35 cellular contexts compared by ENCODE assay signal in genomic region chr20:12044969-12045368, GRCh38.
A peak's percentile ranks its signal among the peaks of the same experiment; 100 is the strongest.
DNase-seq lines count a peak whose midpoint lies in the region; ATAC-seq, FAIRE-seq and TF ChIP-seq lines count a peak whose summit lies in the region.
"Had no signal": no experiment of that assay in that cellular context is flagged by ENCODE, and none has a peak within 500 bp of the region (broad histone marks: within the 10 kb centered on the region; RNA-seq: fewer than 3 reads in every experiment).

No MANE protein-coding gene starts in this region.

- no peak overlapping the region for H3K27ac ChIP-seq in HepG2 (ENCODE audit: extremely low read length, insufficient read depth, low read length)
- H3K27ac ChIP-seq in right lobe of liver, result no peak overlapping the region
- H3K27ac ChIP-seq in K562 (ENCODE audit: extremely low read depth, low read depth, low read length), result no peak overlapping the region
- H3K27ac ChIP-seq: 22Rv1; A549; BLaER1; BLaER1 treated with 17β-estradiol and CSF1 and Interleukin-3, amounts not matched to agents 10 nM and 100 nM; C4-2B had no signal

- H3K4me1 ChIP-seq in HepG2 (ENCODE audit: insufficient read depth, low read length) (no peaks in the 10 kb centered on the region), right lobe of liver (no peaks in the 10 kb centered on the region), Loucy (ENCODE audit: insufficient read depth, low read length, poor library complexity, severe bottlenecking) (peaks cover 27% of the 10 kb centered on the region), K562 (replicated peaks in 1 of 2; ENCODE audit: control insufficient read depth in 2 of 2, insufficient read depth in 2 of 2, low read length in 2 of 2) (no peaks in the 10 kb centered on the region)
- H3K4me1 ChIP-seq: A549, BE2C, Caco-2 had no signal

- H3K9ac ChIP-seq in HepG2 (ENCODE audit: insufficient read depth, low read depth, low read length) (no peak overlapping the region), Loucy (ENCODE audit: low read depth, low read length, poor library complexity, severe bottlenecking) (no peak overlapping the region), K562 (ENCODE audit: insufficient read depth in 1 of 2, low read depth in 2 of 2, low read length in 2 of 2) (no peak overlapping the region)
- H3K9ac ChIP-seq: BLaER1; BLaER1 treated with 17β-estradiol and CSF1 and Interleukin-3, amounts not matched to agents 10 nM and 100 nM had no signal

- H3K4me3 Mint-ChIP-seq in T-cell, result no peak overlapping the region
- H3K4me3 Mint-ChIP-seq: B cell; CD14-positive monocyte; CD4-positive, alpha-beta memory T cell; CD4-positive, alpha-beta T cell; CD4-positive, CD25-positive, alpha-beta regulatory T cell; CD8-positive, alpha-beta memory T cell; CD8-positive, alpha-beta T cell had no signal

- H3K4me3 ChIP-seq in HepG2 (replicated peaks in 1 of 3; ENCODE audit: insufficient read depth in 1 of 3, low read depth in 2 of 3, low read length in 3 of 3) (no peak overlapping the region), right lobe of liver (no peak overlapping the region), Loucy (ENCODE audit: low read length, poor library complexity, severe bottlenecking) (no peak overlapping the region), K562 (no peak overlapping the region)
- H3K4me3 ChIP-seq: A549; BLaER1; BLaER1 treated with 17β-estradiol and CSF1 and Interleukin-3, amounts not matched to agents 10 nM and 100 nM had no signal

- H3K9me1 ChIP-seq in K562 (ENCODE audit: control insufficient read depth, insufficient read depth, low read length), result no peaks in the 10 kb centered on the region

- CTCF ChIA-PET in HepG2 (lab: Yijun Ruan, JAX; ENCODE audit: low intra/inter-chr PET ratio, low total read pairs), result no interaction called here
- CTCF ChIA-PET in K562 (lab: Yijun Ruan, JAX; ENCODE audit: low intra/inter-chr PET ratio), result no interaction called here
- CTCF ChIA-PET in T-cell (lab: Charles Lee), result no interaction called here

- H3K27me3 ChIP-seq in HepG2 (ENCODE audit: control insufficient read depth in 1 of 2, insufficient read depth in 2 of 2, low read length in 2 of 2) (no peaks in the 10 kb centered on the region), right lobe of liver (no peaks in the 10 kb centered on the region), Loucy (ENCODE audit: insufficient read depth, low read length, poor library complexity, severe bottlenecking) (no peaks in the 10 kb centered on the region), K562 (ENCODE audit: control insufficient read depth in 2 of 2, insufficient read depth in 2 of 2, low read length in 2 of 2) (no peaks in the 10 kb centered on the region)
- H3K27me3 ChIP-seq: BE2C; BLaER1; BLaER1 treated with 17β-estradiol and CSF1 and Interleukin-3, amounts not matched to agents 10 nM and 100 nM had no signal

- FAIRE-seq in HepG2 (lab: Jason Lieb, UNC) (no peak), K562 (lab: Jason Lieb, UNC) (no peak)
- FAIRE-seq: A204.1, A549, D721Med had no signal

- H3K9me2 ChIP-seq in Loucy (replicated peaks; ENCODE audit: low read depth, low read length), result no peaks in the 10 kb centered on the region

- in situ Hi-C loops in HepG2 (cut with HindIII; ENCODE audit: extremely low pct_ligation_motif_present, low pct_unique_long_range_greater_than_20kb), result no loop called here
- in situ Hi-C loops in K562 (cut with MboI), result no loop called here

- no peaks in the 10 kb centered on the region for H3K27me3 Mint-ChIP-seq in T-cell
- H3K27me3 Mint-ChIP-seq: B cell; CD4-positive, alpha-beta memory T cell; CD4-positive, alpha-beta T cell; CD4-positive, CD25-positive, alpha-beta regulatory T cell; CD8-positive, alpha-beta memory T cell had no signal

- TF ChIP-seq EP300 in HepG2 (IDR thresholded peaks at IDR 0.05; ENCODE audit: low read depth in 2 of 2, low read length in 2 of 2), result no peak
- TF ChIP-seq EP300 in HepG2 (CRISPR knock-in tag; IDR thresholded peaks at IDR 0.05; ENCODE audit: borderline replicate concordance), result no peak
- TF ChIP-seq EP300 in K562 (IDR thresholded peaks at IDR 0.05; ENCODE audit: low read length), result no peak

- TF ChIP-seq RAD21 in HepG2 (CRISPR knock-in tag; IDR thresholded peaks at IDR 0.05) (no peak), K562 (CRISPR knock-in tag; conservative IDR thresholded peaks at IDR 0.05 in 1 of 2, IDR thresholded peaks at IDR 0.05 in 1 of 2) (no peak)

- TF ChIP-seq CTCF in HepG2 (CRISPR knock-in tag; IDR thresholded peaks at IDR 0.05) (no peak), right lobe of liver (IDR thresholded peaks at IDR 0.05) (no peak), Loucy (conservative IDR thresholded peaks at IDR 0.05; ENCODE audit: low read length) (no peak), K562 (IDR thresholded peaks at IDR 0.05 in 2 of 3, conservative IDR thresholded peaks at IDR 0.05 in 1 of 3; ENCODE audit: insufficient read depth in 2 of 3, low read depth in 1 of 3, low read length in 3 of 3) (no peak)

- H3K9me3 ChIP-seq in HepG2 (ENCODE audit: low read length) (no peaks in the 10 kb centered on the region), right lobe of liver (no peaks in the 10 kb centered on the region), Loucy (ENCODE audit: insufficient read depth, low read depth, low read length) (no peaks in the 10 kb centered on the region), K562 (replicated peaks; ENCODE audit: control insufficient read depth, insufficient read depth, low read depth, low read length) (no peaks in the 10 kb centered on the region)
- H3K9me3 ChIP-seq: A549, BE2C, BLaER1, Caco-2 had no signal

- no peak for DNase-seq in HepG2 (ENCODE audit: low spot score)
- no peak for DNase-seq in right lobe of liver
- no peak for DNase-seq in K562 (ENCODE audit: extremely low read depth in 1 of 4, low spot score in 3 of 4)
- no peak for DNase-seq in T-cell
- DNase-seq: 8988T; ACHN; AML-193; BE2C; C1 segment of cervical spinal cord; Caco-2; Calu3; CD4-positive, alpha-beta memory T cell; CD4-positive, alpha-beta T cell; CD4-positive, CD25-positive, alpha-beta regulatory T cell; CD8-positive, alpha-beta memory T cell; CD8-positive, alpha-beta T cell; COR-L47; DMS 273 treated with DMSO at 0.1 percent for 48 hours; DMS153; DMS53; DMS79; DMS79 treated with DMSO at 0.1 percent for 48 hours; DND-41; EL had no signal

- H3K27ac Mint-ChIP-seq in T-cell, result no peak overlapping the region
- H3K27ac Mint-ChIP-seq: B cell; CD14-positive monocyte; CD4-positive, alpha-beta memory T cell; CD4-positive, alpha-beta T cell; CD4-positive, CD25-positive, alpha-beta regulatory T cell; CD8-positive, alpha-beta memory T cell; CD8-positive, alpha-beta T cell had no signal

- POLR2A ChIA-PET in HepG2 (lab: Yijun Ruan, JAX) (no interaction called here), K562 (lab: Yijun Ruan, JAX) (no interaction called here), T-cell (lab: Charles Lee) (no interaction called here)

- H3K36me3 Mint-ChIP-seq in T-cell, result no peaks in the 10 kb centered on the region
- H3K36me3 Mint-ChIP-seq: CD14-positive monocyte; CD4-positive, alpha-beta memory T cell; CD4-positive, CD25-positive, alpha-beta regulatory T cell; CD8-positive, alpha-beta memory T cell; CD8-positive, alpha-beta T cell had no signal

- H3K4me2 ChIP-seq in HepG2 (ENCODE audit: low read depth, low read length), result no peak overlapping the region
- peak overlapping the region; percentile 3 for H3K4me2 ChIP-seq in Loucy (ENCODE audit: low read depth, low read length, poor library complexity, severe bottlenecking)
- H3K4me2 ChIP-seq in K562 (ENCODE audit: insufficient read depth, low read length), result no peak overlapping the region
- H3K4me2 ChIP-seq: A549; BLaER1; BLaER1 treated with 17β-estradiol and CSF1 and Interleukin-3, amounts not matched to agents 10 nM and 100 nM had no signal

- TF ChIP-seq POLR2A in HepG2 (IDR thresholded peaks at IDR 0.05; ENCODE audit: insufficient read depth in 1 of 2, low read depth in 2 of 2, low read length in 2 of 2), result no peak
- TF ChIP-seq POLR2A in right lobe of liver (IDR thresholded peaks at IDR 0.05), result no peak
- no peak for TF ChIP-seq POLR2A in K562 (conservative IDR thresholded peaks at IDR 0.05)

- no peaks in the 10 kb centered on the region for H3K36me3 ChIP-seq in HepG2 (replicated peaks in 1 of 2; ENCODE audit: control insufficient read depth in 1 of 2, insufficient read depth in 2 of 2, low read length in 2 of 2)
- H3K36me3 ChIP-seq in right lobe of liver, result no peaks in the 10 kb centered on the region
- no peaks in the 10 kb centered on the region for H3K36me3 ChIP-seq in Loucy (ENCODE audit: insufficient read depth, low read length)
- H3K36me3 ChIP-seq in K562 (ENCODE audit: control insufficient read depth, insufficient read depth, low read length), result no peaks in the 10 kb centered on the region
- H3K36me3 ChIP-seq: BE2C; BLaER1; BLaER1 treated with 17β-estradiol and CSF1 and Interleukin-3, amounts not matched to agents 10 nM and 100 nM had no signal

- H3F3A ChIP-seq in Loucy (ENCODE audit: low read depth), result no peaks in the 10 kb centered on the region

- intact Hi-C loops in HepG2 (cut with micrococcal nuclease; ENCODE audit: unreplicated experiment), result no loop called here
- intact Hi-C loops in right lobe of liver (cut with DNase I), result no loop called here
- intact Hi-C loops in K562 (cut with micrococcal nuclease), result no loop called here

- ATAC-seq in HepG2 (no peak), right lobe of liver (no peak), K562 (no peak), GM18907 (IDR thresholded peaks at IDR 0.05; ENCODE audit: unreplicated experiment) (no peak), T-cell (replicated peaks in 1 of 4) (no peak)
- ATAC-seq: A549; CD8-positive, alpha-beta T cell had no signal

- H2AFZ ChIP-seq in HepG2 (ENCODE audit: low read length), result no peak overlapping the region
- 0 out of 2 replicates have a peak overlapping the region, but pooled peaks have one; percentile 21 for H2AFZ ChIP-seq in Loucy (ENCODE audit: low read length)
- no peak overlapping the region for H2AFZ ChIP-seq in K562 (ENCODE audit: low read depth, low read length)

- H3K9me3 Mint-ChIP-seq in T-cell, result peaks cover 0 to 27% (median 4%) of the 10 kb centered on the region in 3 donors
- H3K9me3 Mint-ChIP-seq: CD4-positive, alpha-beta T cell had no signal

- BruUV-seq in HepG2 (replicated peaks; lab: Mats Ljungman, UMichigan), result no TSS peak
- no TSS peak for BruUV-seq in K562 (replicated peaks; lab: Mats Ljungman, UMichigan)

- H3K4me1 Mint-ChIP-seq in T-cell, result no peaks in the 10 kb centered on the region
- H3K4me1 Mint-ChIP-seq: CD14-positive monocyte; CD4-positive, alpha-beta memory T cell; CD4-positive, CD25-positive, alpha-beta regulatory T cell; CD8-positive, alpha-beta memory T cell had no signal

- H4K20me1 ChIP-seq in HepG2 (ENCODE audit: insufficient read depth, low read length), result no peaks in the 10 kb centered on the region
- no peaks in the 10 kb centered on the region for H4K20me1 ChIP-seq in Loucy (ENCODE audit: insufficient read depth, low read length, poor library complexity, severe bottlenecking)
- H4K20me1 ChIP-seq in K562 (replicated peaks; ENCODE audit: control insufficient read depth, insufficient read depth, low read length), result no peaks in the 10 kb centered on the region
- H4K20me1 ChIP-seq: BLaER1; BLaER1 treated with 17β-estradiol and CSF1 and Interleukin-3, amounts not matched to agents 10 nM and 100 nM had no signal

- no peaks in the 10 kb centered on the region for H3K79me2 ChIP-seq in HepG2 (ENCODE audit: insufficient read depth, low read length)
- no peaks in the 10 kb centered on the region for H3K79me2 ChIP-seq in Loucy (ENCODE audit: insufficient read depth, low read length)
- no peaks in the 10 kb centered on the region for H3K79me2 ChIP-seq in K562 (ENCODE audit: control insufficient read depth, insufficient read depth, low read length)

TF ChIP-seq in K562, 482 proteins besides CTCF, POLR2A, EP300 and RAD21 (continues in another document):
- TF ChIP-seq DPF2 (IDR thresholded peaks at IDR 0.05), result no peak

Comparison
In these comparisons a context has a peak if more than half of its experiments do, and no peak if none do; other contexts are left out.
1. Of the 241 proteins assayed by ChIP-seq in both HepG2 and K562: peak only in HepG2: PCBP1 and PCBP2; only in K562: none; in both: HNRNPK; in neither: 238.